In genomic region chr19:19541572-19541971, GRCh38 we compare ENCODE assay signal across 2 cellular contexts.
TF ChIP-seq lines count a peak whose summit lies in the region.

No MANE protein-coding gene starts in this region.

TF ChIP-seq in HEK293, 187 proteins besides CTCF, POLR2A, EP300 and RAD21:
- TF ChIP-seq ZNF18 (tag by site-specific recombination; IDR thresholded peaks at IDR 0.05) (no peak), FEZF1 (tag by site-specific recombination; IDR thresholded peaks at IDR 0.05) (no peak), ZNF138 (tag by site-specific recombination; IDR thresholded peaks at IDR 0.05; ENCODE audit: borderline replicate concordance) (no peak), GFI1B (tag by site-specific recombination; IDR thresholded peaks at IDR 0.05) (no peak), HOXA7 (CRISPR knock-in tag; IDR thresholded peaks at IDR 0.05; ENCODE audit: borderline replicate concordance) (no peak), ZNF350 (tag by site-specific recombination; IDR thresholded peaks at IDR 0.05) (no peak), ZFHX2 (tag by site-specific recombination; conservative IDR thresholded peaks at IDR 0.05) (peak; percentile 11; the same call in 1 of the 2 replicates)

TF ChIP-seq in K562, 482 proteins besides CTCF, POLR2A, EP300 and RAD21:
- TF ChIP-seq ZBTB26 (CRISPR knock-in tag; IDR thresholded peaks at IDR 0.05) (no peak), ZNF436 (CRISPR knock-in tag; IDR thresholded peaks at IDR 0.05) (no peak)
